16 cellular contexts compared by ENCODE assay signal in genomic region chr22:17400305-17400704, GRCh38. TPM values are rescaled to one million over a fixed set of nuclear protein-coding genes. Genes with fewer than 3 reads are reported as not detected.
DNase-seq lines count a peak whose midpoint lies in the region; TF ChIP-seq lines count a peak whose summit lies in the region.
"Had no signal": no experiment of that assay in that cellular context is flagged by ENCODE, and none has a peak within 500 bp of the region (broad histone marks: within the 10 kb centered on the region; RNA-seq: fewer than 3 reads in every experiment).

No MANE protein-coding gene starts in this region.

- WGBS in ectodermal cell, 2 experiments, result 86% methylated on average over 3 of the region's 3 CpGs

- H3K4me3 Mint-ChIP-seq in mesothelial cell of epicardium, result no peak overlapping the region
- H3K4me3 Mint-ChIP-seq in CD8-positive, alpha-beta memory T cell, result no peak overlapping the region
- H3K4me3 Mint-ChIP-seq: IgD-negative memory B cell had no signal

- no peaks in the 10 kb centered on the region for H3K36me3 ChIP-seq in HEK293 (ENCODE audit: control insufficient read depth in 2 of 2, insufficient read depth in 1 of 2, low read length in 2 of 2)
- H3K36me3 ChIP-seq in ectodermal cell (ENCODE audit: control insufficient read depth, insufficient read depth, low read length), result peaks cover 6% of the 10 kb centered on the region
- H3K36me3 ChIP-seq in CD8-positive, alpha-beta memory T cell (ENCODE audit: insufficient read depth, low read length), result no peaks in the 10 kb centered on the region

- H3K36me3 Mint-ChIP-seq in mesothelial cell of epicardium, result no peaks in the 10 kb centered on the region
- H3K36me3 Mint-ChIP-seq in CD8-positive, alpha-beta memory T cell, result no peaks in the 10 kb centered on the region
- H3K36me3 Mint-ChIP-seq: IgD-negative memory B cell had no signal

- H3K9me3 Mint-ChIP-seq in mesothelial cell of epicardium, result no peaks in the 10 kb centered on the region
- H3K9me3 Mint-ChIP-seq in CD8-positive, alpha-beta memory T cell, result peaks cover 0 to 1% (median 0%) of the 10 kb centered on the region in 5 donors
- H3K9me3 Mint-ChIP-seq: IgD-negative memory B cell had no signal

- H3K27ac ChIP-seq in HEK293 (ENCODE audit: extremely low read depth, low read depth, low read length), result no peak overlapping the region; the same call in 1 of the 2 replicates
- peak overlapping the region; percentile 40 for H3K27ac ChIP-seq in ectodermal cell (ENCODE audit: insufficient read depth, low read depth, low read length, poor library complexity, severe bottlenecking)
- no peak overlapping the region for H3K27ac ChIP-seq in CD8-positive, alpha-beta memory T cell (ENCODE audit: low read depth, low read length)

- no peaks in the 10 kb centered on the region for H3K27me3 Mint-ChIP-seq in mesothelial cell of epicardium (ENCODE audit: low read depth)
- peaks cover 0 to 4% of the 10 kb centered on the region in 2 donors for H3K27me3 Mint-ChIP-seq in CD8-positive, alpha-beta memory T cell
- H3K27me3 Mint-ChIP-seq: IgD-negative memory B cell had no signal

- POLR2A ChIA-PET in HEK293 (lab: Yijun Ruan, JAX), result interaction anchor here (0.6 kb wide), 1 partner anchor 49 kb away, joined by 4 read pairs; no protein-coding TSS in a partner anchor
- POLR2A ChIA-PET in CD8-positive, alpha-beta memory T cell (lab: Charles Lee), result no interaction called here

- DNase-seq in DMS79 (lab: John Stamatoyannopoulos, UW) (peak; percentile 40), mesothelial cell of epicardium (ENCODE audit: low spot score in 2 of 2, unreplicated experiment in 2 of 2) (no peak), HuH-7.5 (ENCODE audit: low spot score) (no peak), glomerular visceral epithelial cell (ENCODE audit: extremely low spot score) (no peak)
- DNase-seq in CD8-positive, alpha-beta memory T cell, result no peak
- DNase-seq: AML-193, Caco-2, DMS153, H7, Kasumi-1, NCI-H187 treated with DMSO at 0.1 percent for 48 hours, NCI-H82 had no signal

- H3K4me3 ChIP-seq in HEK293 (ENCODE audit: low read depth, low read length) (no peak overlapping the region), ectodermal cell (ENCODE audit: insufficient read depth, low read depth, low read length) (no peak overlapping the region)
- no peak overlapping the region for H3K4me3 ChIP-seq in CD8-positive, alpha-beta memory T cell (ENCODE audit: low read length)

- H3K4me1 Mint-ChIP-seq in mesothelial cell of epicardium, result peaks cover 16% of the 10 kb centered on the region
- no peaks in the 10 kb centered on the region for H3K4me1 Mint-ChIP-seq in CD8-positive, alpha-beta memory T cell
- H3K4me1 Mint-ChIP-seq: IgD-negative memory B cell had no signal

- H3K27ac Mint-ChIP-seq in mesothelial cell of epicardium, result peak overlapping the region; percentile 15
- H3K27ac Mint-ChIP-seq in CD8-positive, alpha-beta memory T cell, result no peak overlapping the region
- H3K27ac Mint-ChIP-seq: IgD-negative memory B cell had no signal

- H3K27me3 ChIP-seq in ectodermal cell (ENCODE audit: control insufficient read depth, insufficient read depth, low read length, poor library complexity, severe bottlenecking), result no peaks in the 10 kb centered on the region
- no peaks in the 10 kb centered on the region for H3K27me3 ChIP-seq in CD8-positive, alpha-beta memory T cell (ENCODE audit: insufficient read depth, low read length, poor library complexity, severe bottlenecking)

- CTCF ChIA-PET in HEK293 (lab: Yijun Ruan, JAX), result interaction anchor here (0.5 kb wide), 1 partner anchor 14 kb away, joined by 3 read pairs; no protein-coding TSS in a partner anchor
- CTCF ChIA-PET in CD8-positive, alpha-beta memory T cell (lab: Charles Lee), result no interaction called here

- H3K4me1 ChIP-seq in HEK293 (ENCODE audit: control insufficient read depth, insufficient read depth, low read length), result peaks cover 10% of the 10 kb centered on the region
- H3K4me1 ChIP-seq in ectodermal cell (ENCODE audit: control insufficient read depth, insufficient read depth, low read length), result no peaks in the 10 kb centered on the region
- no peaks in the 10 kb centered on the region for H3K4me1 ChIP-seq in CD8-positive, alpha-beta memory T cell (ENCODE audit: insufficient read depth, low read length)

- no peak for TF ChIP-seq CTCF in HEK293 (tag by site-specific recombination; IDR thresholded peaks at IDR 0.05)
- TF ChIP-seq CTCF in mesothelial cell of epicardium (IDR thresholded peaks at IDR 0.05; ENCODE audit: unreplicated experiment), result no peak

- H3K9me3 ChIP-seq in HEK293 (ENCODE audit: control insufficient read depth, insufficient read depth, low read depth, low read length) (no peaks in the 10 kb centered on the region), ectodermal cell (ENCODE audit: control insufficient read depth, low read length) (no peaks in the 10 kb centered on the region)
- no peaks in the 10 kb centered on the region for H3K9me3 ChIP-seq in CD8-positive, alpha-beta memory T cell (ENCODE audit: low read length)
- H3K9me3 ChIP-seq: Caco-2 had no signal

TF ChIP-seq in HEK293, 187 proteins besides CTCF, POLR2A, EP300 and RAD21 (continues in another document):
- no peak for TF ChIP-seq REPIN1 (tag by site-specific recombination; IDR thresholded peaks at IDR 0.05; ENCODE audit: low read depth)
- 0 out of 2 replicates have a peak, but pooled peaks have one; percentile 18 for TF ChIP-seq PRDM1 (tag by site-specific recombination; IDR thresholded peaks at IDR 0.05)
- TF ChIP-seq PATZ1 (tag by site-specific recombination; IDR thresholded peaks at IDR 0.05), result no peak
- TF ChIP-seq ZNF146 (tag by site-specific recombination; IDR thresholded peaks at IDR 0.05), result no peak
- no peak for TF ChIP-seq ZNF2 (tag by site-specific recombination; IDR thresholded peaks at IDR 0.05)
- TF ChIP-seq ZNF704 (tag by site-specific recombination; IDR thresholded peaks at IDR 0.05), result no peak
- TF ChIP-seq ZNF785 (tag by site-specific recombination; IDR thresholded peaks at IDR 0.05), result no peak
- no peak for TF ChIP-seq ZNF596 (tag by site-specific recombination; IDR thresholded peaks at IDR 0.05)
- no peak for TF ChIP-seq YY1 (tag by site-specific recombination; IDR thresholded peaks at IDR 0.05)
- no peak for TF ChIP-seq ZNF175 (tag by site-specific recombination; IDR thresholded peaks at IDR 0.05)
- TF ChIP-seq ZNF302 (tag by site-specific recombination; IDR thresholded peaks at IDR 0.05; ENCODE audit: low read depth), result no peak
- no peak for TF ChIP-seq ZBTB20 (tag by site-specific recombination; IDR thresholded peaks at IDR 0.05)
- TF ChIP-seq ZNF366 (tag by site-specific recombination; conservative IDR thresholded peaks at IDR 0.05), result 0 out of 2 replicates have a peak, but pooled peaks have one; percentile 13
- TF ChIP-seq INSM2 (tag by site-specific recombination; IDR thresholded peaks at IDR 0.05), result no peak

RNA-seq across cellular contexts. Expression of gene CECR2, which starts 31.0 kb away (rescaled TPM):
- 53.1 TPM for polyA plus RNA-seq in ectodermal cell (2013, experiment 1 of 4)
- polyA plus RNA-seq in ectodermal cell (2013, experiment 2 of 4), result 72.9 TPM
- polyA plus RNA-seq in ectodermal cell (2013, experiment 3 of 4), result 42.7 TPM
- polyA plus RNA-seq in ectodermal cell (2013, experiment 4 of 4), result 48.1 TPM
- 14.1 to 15.1 TPM (median 15.0 TPM) in 3 replicates for total RNA-seq in mesothelial cell of epicardium
- total RNA-seq in CD8-positive, alpha-beta memory T cell, result not detected
- not detected for polyA plus RNA-seq in CD8-positive, alpha-beta memory T cell
- total RNA-seq: HT-29 had no signal
- polyA plus RNA-seq: IgD-negative memory B cell had no signal

Comparison
In these comparisons a context has a peak if more than half of its experiments do, and no peak if none do; other contexts are left out.
1. RNA of gene CECR2, which starts 31.0 kb away (total RNA-seq): 14.1 to 15.1 TPM in mesothelial cell of epicardium; not detected in CD8-positive, alpha-beta memory T cell; every median in the first group is over 10 times any median in the second.